ENCODE assay signal across 20 cellular contexts in genomic region chrX:130343411-130343810, GRCh38. TPM values are rescaled to one million over a fixed set of nuclear protein-coding genes. Genes with fewer than 3 reads are reported as not detected.
DNase-seq lines count a peak whose midpoint lies in the region; ATAC-seq and TF ChIP-seq lines count a peak whose summit lies in the region.
"Had no signal": no experiment of that assay in that cellular context is flagged by ENCODE, and none has a peak within 500 bp of the region (broad histone marks: within the 10 kb centered on the region; RNA-seq: fewer than 3 reads in every experiment).

No MANE protein-coding gene starts in this region.

- no peak overlapping the region for H3K27ac ChIP-seq in mesenchymal stem cell (ENCODE audit: low read length, poor library complexity, severe bottlenecking)
- H3K27ac ChIP-seq: C4-2B, SJSA1 had no signal

- peaks cover 2% of the 10 kb centered on the region for H3K79me1 ChIP-seq in mesenchymal stem cell (replicated peaks; ENCODE audit: low read length, poor library complexity, severe bottlenecking)

- no peak overlapping the region for H3K14ac ChIP-seq in mesenchymal stem cell (ENCODE audit: low read length in 2 of 2)

- no peak overlapping the region for H3K18ac ChIP-seq in mesenchymal stem cell (ENCODE audit: low read depth in 1 of 2, low read length in 2 of 2)

- no peaks in the 10 kb centered on the region for H3K27me3 ChIP-seq in mesenchymal stem cell (ENCODE audit: control insufficient read depth in 1 of 2, insufficient read depth in 1 of 2, low read length in 2 of 2)
- H3K27me3 ChIP-seq: MG63, SJSA1 had no signal

- H3K4ac ChIP-seq in mesenchymal stem cell (ENCODE audit: low read depth in 1 of 2, low read length in 2 of 2) = no peak overlapping the region

- H3K4me3 ChIP-seq in choroid plexus epithelial cell (ENCODE audit: low read depth, low read length) (no peak overlapping the region), mesenchymal stem cell (ENCODE audit: insufficient read depth in 1 of 2, low read depth in 1 of 2, low read length in 2 of 2) (no peak overlapping the region)
- H3K4me3 ChIP-seq: MG63, SJSA1 had no signal

- H3K36me3 ChIP-seq in mesenchymal stem cell (ENCODE audit: control insufficient read depth in 1 of 2, insufficient read depth in 2 of 2, low read depth in 1 of 2, low read length in 2 of 2) = no peaks in the 10 kb centered on the region
- H3K36me3 ChIP-seq: MG63, SJSA1 had no signal

- H2BK5ac ChIP-seq in mesenchymal stem cell (ENCODE audit: low read depth, low read length, poor library complexity, severe bottlenecking) = no peak overlapping the region

- peaks cover 2% of the 10 kb centered on the region for H3K4me1 ChIP-seq in mesenchymal stem cell (ENCODE audit: control insufficient read depth, insufficient read depth, low read depth, low read length)

- no peak overlapping the region for H3K9ac ChIP-seq in mesenchymal stem cell (ENCODE audit: low read length)

- ATAC-seq in GM18520 (IDR thresholded peaks at IDR 0.05; ENCODE audit: unreplicated experiment) (no peak), HG03095 (IDR thresholded peaks at IDR 0.05; ENCODE audit: unreplicated experiment) (no peak)
- ATAC-seq: HCT116, PC-3 had no signal

- no peak overlapping the region for H2BK120ac ChIP-seq in mesenchymal stem cell (ENCODE audit: low read depth, low read length)

- H2BK12ac ChIP-seq in mesenchymal stem cell (ENCODE audit: low read length in 2 of 2) = no peak overlapping the region

- no CpG with 5 or more reads among the region's 1 CpG for WGBS in mesenchymal stem cell

- no peak overlapping the region for H2AFZ ChIP-seq in mesenchymal stem cell (ENCODE audit: low read depth, low read length)

- DNase-seq in ELR (ENCODE audit: low read depth) (peak; percentile 2), M059J (ENCODE audit: low read depth) (peak; percentile 39), choroid plexus epithelial cell (ENCODE audit: low read depth) (peak; percentile 5), mesenchymal stem cell (peak; percentile 6)
- no peak for DNase-seq in activated CD4-positive, alpha-beta T cell treated with anti-CD3 and anti-CD28 coated beads, Interleukin-2, amount 50 U/mL, for 4 hours
- DNase-seq in activated effector memory CD4-positive, alpha-beta T cell treated with anti-CD3 and anti-CD28 coated beads, Interleukin-2, amount 50 U/mL, for 16 hours = no peak
- DNase-seq: DMS153, KG1, MG63, NCI-H1092, NCI-H146, NCI-H2081 treated with DMSO at 0.1 percent for 48 hours, NCI-H510A treated with DMSO at 0.1 percent for 48 hours, NCI-H82, PC-3 had no signal

- no peak overlapping the region for H4K91ac ChIP-seq in mesenchymal stem cell (ENCODE audit: low read length)

- no peak overlapping the region for H4K8ac ChIP-seq in mesenchymal stem cell (ENCODE audit: low read length)

- H3K4me2 ChIP-seq in mesenchymal stem cell (ENCODE audit: low read length, poor library complexity, severe bottlenecking) = no peak overlapping the region

- H2AK5ac ChIP-seq in mesenchymal stem cell (ENCODE audit: low read length, severe bottlenecking) = no peak overlapping the region

- no peak overlapping the region for H2BK15ac ChIP-seq in mesenchymal stem cell (ENCODE audit: low read depth, poor library complexity, severe bottlenecking)

- no peak overlapping the region for H3K23ac ChIP-seq in mesenchymal stem cell (ENCODE audit: low read length in 2 of 2)

- no peak for TF ChIP-seq CTCF in choroid plexus epithelial cell (conservative IDR thresholded peaks at IDR 0.05; ENCODE audit: low read depth, low read length)

- H3K9me3 ChIP-seq in mesenchymal stem cell (ENCODE audit: control insufficient read depth, low read length) = no peaks in the 10 kb centered on the region
- H3K9me3 ChIP-seq: MG63, SJSA1 had no signal

RNA-seq across cellular contexts. Expression of gene SLC25A14, which starts 3.7 kb away (rescaled TPM):
- 33.1 and 34.2 TPM in 2 replicates for total RNA-seq in M059J (2014; rRNA removed; shearing (Covaris generic))
- polyA plus RNA-seq in mesenchymal stem cell (2013, experiment 1 of 2) = 12.5 TPM
- polyA plus RNA-seq in mesenchymal stem cell (2013, experiment 2 of 2) = 13.1 TPM

RNA-seq across cellular contexts. Expression of gene GPR119, which starts 42.1 kb away (rescaled TPM):
- not detected in 2 replicates for total RNA-seq in M059J (2014; rRNA removed; shearing (Covaris generic))
- not detected for polyA plus RNA-seq in mesenchymal stem cell (2013, experiment 1 of 2)
- not detected for polyA plus RNA-seq in mesenchymal stem cell (2013, experiment 2 of 2)
- total RNA-seq: PC-3, SJSA1 had no signal

RNA-seq across cellular contexts. Expression of gene RBMX2, which starts 58.4 kb away (rescaled TPM):
- total RNA-seq in M059J (2014; rRNA removed; shearing (Covaris generic)) = 48.7 and 54.3 TPM in 2 replicates
- 39.9 TPM for polyA plus RNA-seq in mesenchymal stem cell (2013, experiment 1 of 2)
- polyA plus RNA-seq in mesenchymal stem cell (2013, experiment 2 of 2) = 37.8 TPM

Comparison
In these comparisons a context has a peak if more than half of its experiments do, and no peak if none do; other contexts are left out.
1. DNase-seq: peak in ELR (single experiment), M059J (single experiment), choroid plexus epithelial cell (single experiment) and mesenchymal stem cell (single experiment); none in activated CD4-positive, alpha-beta T cell treated with anti-CD3 and anti-CD28 coated beads, Interleukin-2, amount 50 U/mL, for 4 hours (0 of 2) and activated effector memory CD4-positive, alpha-beta T cell treated with anti-CD3 and anti-CD28 coated beads, Interleukin-2, amount 50 U/mL, for 16 hours (single experiment).